Comparison of ENCODE assay signal across 29 cellular contexts in the genomic region with DNA sequence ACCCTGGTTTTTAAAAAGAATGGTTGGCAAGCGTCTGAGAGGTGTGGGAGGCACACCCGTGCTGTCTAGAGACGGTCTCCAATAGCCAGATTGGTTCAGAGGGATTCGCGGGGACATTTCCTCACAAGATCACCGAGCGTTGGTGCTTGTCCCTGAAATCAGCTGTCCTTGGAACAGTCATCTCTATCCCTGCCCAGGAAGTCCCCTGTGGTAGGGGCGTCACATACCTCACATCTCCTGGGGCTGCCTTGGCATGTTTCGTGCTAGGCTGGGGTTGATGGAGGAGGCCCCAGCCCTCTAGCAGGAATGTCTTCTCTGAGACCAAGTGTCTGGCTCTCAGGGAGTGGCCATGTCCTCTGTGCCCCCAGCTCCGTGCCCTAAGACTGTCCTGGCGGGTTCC. TPM values are rescaled to one million over a fixed set of nuclear protein-coding genes. Genes with fewer than 3 reads are reported as not detected.
DNase-seq lines count a peak whose midpoint lies in the region; ATAC-seq and TF ChIP-seq lines count a peak whose summit lies in the region.
"Had no signal": no experiment of that assay in that cellular context is flagged by ENCODE, and none has a peak within 500 bp of the region (broad histone marks: within the 10 kb centered on the region; RNA-seq: fewer than 3 reads in every experiment).

No MANE protein-coding gene starts in this region.

- H3K9ac ChIP-seq in DND-41 (ENCODE audit: low read depth, low read length) (no peak overlapping the region), adipocyte (ENCODE audit: low read length) (peak overlapping the region; percentile 70)

- H4K20me1 ChIP-seq in DND-41 (ENCODE audit: insufficient read depth, low read length), result no peaks in the 10 kb centered on the region

- H3K27ac ChIP-seq in DND-41 (ENCODE audit: low read length), result peak overlapping the region; percentile 76
- peak overlapping the region; percentile 28 to 32 for H3K27ac ChIP-seq in right atrium auricular region
- H3K27ac ChIP-seq: lower lobe of right lung, neutrophil, Peyer's patch, prostate gland, tibial artery had no signal

- H2AFZ ChIP-seq in DND-41 (ENCODE audit: low read depth, low read length), result no peak overlapping the region

- H3K36me3 ChIP-seq in DND-41 (ENCODE audit: insufficient read depth, low read length) (no peaks in the 10 kb centered on the region), adipocyte (ENCODE audit: control insufficient read depth, insufficient read depth, low read length, severe bottlenecking) (peaks cover 26% of the 10 kb centered on the region), right atrium auricular region (no peaks in the 10 kb centered on the region)
- H3K36me3 ChIP-seq: gastroesophageal sphincter, lower lobe of right lung, MG63, neutrophil, Peyer's patch, prostate gland, tibial artery had no signal

- intact Hi-C loops in left colon (cut with DNase I, micrococcal nuclease), result no loop called here

- no peaks in the 10 kb centered on the region for H3K79me2 ChIP-seq in DND-41 (ENCODE audit: insufficient read depth, low read length)

- peaks cover 22% of the 10 kb centered on the region for H3K4me1 ChIP-seq in DND-41 (ENCODE audit: insufficient read depth, low read length)
- H3K4me1 ChIP-seq in adipocyte (ENCODE audit: control insufficient read depth, insufficient read depth, low read length), result peaks cover 82% of the 10 kb centered on the region
- peaks cover 0 to 56% of the 10 kb centered on the region in 2 donors for H3K4me1 ChIP-seq in right atrium auricular region
- H3K4me1 ChIP-seq: lower lobe of right lung, Peyer's patch, prostate gland had no signal

- H3K4me3 Mint-ChIP-seq in osteocyte (ENCODE audit: unreplicated experiment), result no peak overlapping the region
- H3K4me3 Mint-ChIP-seq: activated naive CD4-positive, alpha-beta T cell treated with anti-CD3 and anti-CD28 coated beads, Interleukin-2, amount 10 ng/mL, durations not matched to agents 7 days and 5 days; activated T-helper 1 cell treated with anti-CD3 and anti-CD28 coated beads, Interleukin-12 subunit alpha, Interleukin-12 subunit beta, Interleukin-2, Interleukin-4 antibody, amounts not matched to agents 30 ng/mL and 10 ng/mL and 1 ng/mL, durations not matched to agents 14 hours and 24 hours and 36 hours; dendritic cell treated with granulocyte-macrophage colony-stimulating factor and Interleukin-4, amounts not matched to agents 40 ng/mL and 50 ng/mL, for 4 days; stimulated activated naive CD8-positive, alpha-beta T cell treated with anti-CD3 and anti-CD28 coated beads, Interleukin-15, Interleukin-2, amounts not matched to agents 100 ng/mL and 50 ng/mL, for 24 hours; T-cell had no signal

- DNase-seq in DND-41 (no peak), adipocyte (ENCODE audit: low read depth) (no peak), right atrium auricular region (ENCODE audit: low spot score) (no peak), osteocyte (ENCODE audit: extremely low spot score, unreplicated experiment) (no peak), DMS79 treated with DMSO at 0.1 percent for 48 hours (lab: John Stamatoyannopoulos, UW) (no peak), RPMI8226 (no peak), left colon (no peak)
- DNase-seq: activated CD4-positive, alpha-beta T cell treated with anti-CD3 and anti-CD28 coated beads, Interleukin-2, amount 50 U/mL, for 4 hours; activated CD8-positive, alpha-beta memory T cell treated with anti-CD3 and anti-CD28 coated beads, Interleukin-2, amount 50 U/mL, for 4 hours; activated naive CD4-positive, alpha-beta T cell treated with anti-CD3 and anti-CD28 coated beads, Interleukin-2, amount 10 ng/mL, durations not matched to agents 7 days and 5 days; DMS153; islet precursor cell; KBM-7; lower lobe of right lung; MG63; NCI-H1417 treated with DMSO at 0.1 percent for 48 hours; NCI-H2081; NCI-H345; Peyer's patch; T-cell; tibial artery had no signal

- peaks cover 65% of the 10 kb centered on the region for H3K4me1 Mint-ChIP-seq in osteocyte (ENCODE audit: unreplicated experiment)
- H3K4me1 Mint-ChIP-seq: activated naive CD4-positive, alpha-beta T cell treated with anti-CD3 and anti-CD28 coated beads, Interleukin-2, amount 10 ng/mL, durations not matched to agents 7 days and 5 days had no signal

- H3K4me3 ChIP-seq in DND-41 (ENCODE audit: low read depth in 1 of 2, low read length in 2 of 2) (no peak overlapping the region), adipocyte (ENCODE audit: low read length) (peak overlapping the region; percentile 16), right atrium auricular region (no peak overlapping the region)
- H3K4me3 ChIP-seq: gastroesophageal sphincter, lower lobe of right lung, MG63, Peyer's patch, prostate gland, tibial artery had no signal

- TF ChIP-seq CTCF in DND-41 (IDR thresholded peaks at IDR 0.05; ENCODE audit: borderline replicate concordance, extremely low read depth, low read length, poor library complexity, severe bottlenecking) (no peak), right atrium auricular region (IDR thresholded peaks at IDR 0.05) (no peak), osteocyte (IDR thresholded peaks at IDR 0.05) (no peak)

- no peaks in the 10 kb centered on the region for H3K36me3 Mint-ChIP-seq in osteocyte (ENCODE audit: unreplicated experiment)
- H3K36me3 Mint-ChIP-seq: activated naive CD4-positive, alpha-beta T cell treated with anti-CD3 and anti-CD28 coated beads, Interleukin-2, amount 10 ng/mL, durations not matched to agents 7 days and 5 days; T-cell had no signal

- H3K9me3 Mint-ChIP-seq in osteocyte (ENCODE audit: unreplicated experiment), result no peaks in the 10 kb centered on the region
- H3K9me3 Mint-ChIP-seq: activated naive CD4-positive, alpha-beta T cell treated with anti-CD3 and anti-CD28 coated beads, Interleukin-2, amount 10 ng/mL, durations not matched to agents 7 days and 5 days; activated T-helper 1 cell treated with anti-CD3 and anti-CD28 coated beads, Interleukin-12 subunit alpha, Interleukin-12 subunit beta, Interleukin-2, Interleukin-4 antibody, amounts not matched to agents 30 ng/mL and 10 ng/mL and 1 ng/mL, durations not matched to agents 14 hours and 24 hours and 36 hours; dendritic cell treated with granulocyte-macrophage colony-stimulating factor and Interleukin-4, amounts not matched to agents 40 ng/mL and 50 ng/mL, for 4 days; stimulated activated naive CD8-positive, alpha-beta T cell treated with anti-CD3 and anti-CD28 coated beads, Interleukin-15, Interleukin-2, amounts not matched to agents 100 ng/mL and 50 ng/mL, for 24 hours; T-cell had no signal

- H3K27ac Mint-ChIP-seq in osteocyte (ENCODE audit: unreplicated experiment), result peak overlapping the region; percentile 67
- H3K27ac Mint-ChIP-seq: activated naive CD4-positive, alpha-beta T cell treated with anti-CD3 and anti-CD28 coated beads, Interleukin-2, amount 10 ng/mL, durations not matched to agents 7 days and 5 days; activated T-helper 1 cell treated with anti-CD3 and anti-CD28 coated beads, Interleukin-12 subunit alpha, Interleukin-12 subunit beta, Interleukin-2, Interleukin-4 antibody, amounts not matched to agents 30 ng/mL and 10 ng/mL and 1 ng/mL, durations not matched to agents 14 hours and 24 hours and 36 hours; dendritic cell treated with granulocyte-macrophage colony-stimulating factor and Interleukin-4, amounts not matched to agents 40 ng/mL and 50 ng/mL, for 4 days; stimulated activated naive CD8-positive, alpha-beta T cell treated with anti-CD3 and anti-CD28 coated beads, Interleukin-15, Interleukin-2, amounts not matched to agents 100 ng/mL and 50 ng/mL, for 24 hours; T-cell had no signal

- no peak overlapping the region for H3K4me2 ChIP-seq in DND-41 (ENCODE audit: insufficient read depth, low read length)

- H3K9me3 ChIP-seq in DND-41 (ENCODE audit: insufficient read depth, low read length, severe bottlenecking) (no peaks in the 10 kb centered on the region), adipocyte (ENCODE audit: control insufficient read depth, low read length) (no peaks in the 10 kb centered on the region), right atrium auricular region (no peaks in the 10 kb centered on the region)
- H3K9me3 ChIP-seq: gastroesophageal sphincter, lower lobe of right lung, MG63, neutrophil, Peyer's patch, prostate gland, tibial artery had no signal

- H3K27me3 ChIP-seq in DND-41 (ENCODE audit: insufficient read depth, low read length, poor library complexity), result no peaks in the 10 kb centered on the region
- no peaks in the 10 kb centered on the region for H3K27me3 ChIP-seq in adipocyte (replicated peaks; ENCODE audit: control insufficient read depth, insufficient read depth, low read length)
- H3K27me3 ChIP-seq in right atrium auricular region, result no peaks in the 10 kb centered on the region
- H3K27me3 ChIP-seq: MG63, Peyer's patch had no signal

- H3K27me3 Mint-ChIP-seq in osteocyte (ENCODE audit: unreplicated experiment), result no peaks in the 10 kb centered on the region

- ATAC-seq in DND-41 (ENCODE audit: insufficient read depth, low read depth) (no peak), HG02981 (IDR thresholded peaks at IDR 0.05; ENCODE audit: unreplicated experiment) (no peak), left colon (no peak)
- ATAC-seq: gastroesophageal sphincter, HCT116, lower lobe of right lung, T-cell had no signal

RNA-seq across cellular contexts. Expression of a gene that starts 6.8 kb away (rescaled TPM):
- total RNA-seq in right atrium auricular region (100 to 1,000 TPM; 122 to 185 TPM), osteocyte (215 and 251 TPM in 2 replicates), left colon (10 to 100 TPM; 20.7 to 22.8 TPM)
- total RNA-seq: activated T-helper 1 cell treated with anti-CD3 and anti-CD28 coated beads, Interleukin-12 subunit alpha, Interleukin-12 subunit beta, Interleukin-2, Interleukin-4 antibody, amounts not matched to agents 30 ng/mL and 10 ng/mL and 1 ng/mL, durations not matched to agents 14 hours and 24 hours and 36 hours had no signal
